1 cellular context compared by ENCODE assay signal in the genomic region with DNA sequence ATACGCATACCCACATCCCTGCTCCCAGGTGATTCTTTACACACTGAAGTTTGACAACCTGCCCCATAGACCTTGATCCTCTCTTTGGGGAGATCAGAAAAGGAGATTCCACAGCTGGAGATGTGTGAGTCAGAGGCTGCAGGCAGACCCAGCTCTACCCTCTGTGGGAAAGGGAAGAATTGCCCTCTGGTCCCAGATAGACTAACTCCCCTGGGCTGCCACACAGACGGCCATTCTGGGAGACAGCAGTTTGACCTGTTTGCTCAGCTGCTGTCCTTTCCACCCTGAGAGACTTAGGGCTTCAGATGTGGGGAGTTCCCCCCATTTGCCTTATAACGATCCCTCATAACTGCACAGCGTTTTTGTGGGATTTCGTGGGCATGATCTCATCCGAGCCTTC.
TF ChIP-seq lines count a peak whose summit lies in the region.

No MANE protein-coding gene starts in this region.

TF ChIP-seq in IMR-90, 13 proteins besides CTCF, POLR2A, EP300 and RAD21:
- TF ChIP-seq BHLHE40 (IDR thresholded peaks at IDR 0.05; ENCODE audit: low read depth, low read length) (no peak), RFX5 (IDR thresholded peaks at IDR 0.05; ENCODE audit: low read depth, low read length) (no peak), FOS (IDR thresholded peaks at IDR 0.05; ENCODE audit: low read depth, low read length) (no peak), USF2 (IDR thresholded peaks at IDR 0.05; ENCODE audit: low read depth, low read length) (no peak), MAZ (IDR thresholded peaks at IDR 0.05; ENCODE audit: borderline replicate concordance, low read depth, low read length) (no peak), CHD1 (IDR thresholded peaks at IDR 0.05; ENCODE audit: low read depth, low read length) (no peak), CEBPB (IDR thresholded peaks at IDR 0.05; ENCODE audit: low read depth, low read length) (no peak), MAFK (IDR thresholded peaks at IDR 0.05; ENCODE audit: low read depth, low read length) (no peak), SMC3 (IDR thresholded peaks at IDR 0.05; ENCODE audit: low read depth, low read length) (no peak), NFE2L2 (IDR thresholded peaks at IDR 0.05; ENCODE audit: low read depth, low read length) (no peak), RCOR1 (IDR thresholded peaks at IDR 0.05; ENCODE audit: insufficient replicate concordance, low read length) (no peak), MXI1 (IDR thresholded peaks at IDR 0.05; ENCODE audit: borderline replicate concordance, low read depth, low read length) (no peak), ELK1 (IDR thresholded peaks at IDR 0.05; ENCODE audit: borderline replicate concordance, low read depth, low read length) (no peak)
TF ChIP-seq in IMR-90: peak in this region for 0.
